Comparison of ENCODE assay signal across 17 cellular contexts in the genomic region with DNA sequence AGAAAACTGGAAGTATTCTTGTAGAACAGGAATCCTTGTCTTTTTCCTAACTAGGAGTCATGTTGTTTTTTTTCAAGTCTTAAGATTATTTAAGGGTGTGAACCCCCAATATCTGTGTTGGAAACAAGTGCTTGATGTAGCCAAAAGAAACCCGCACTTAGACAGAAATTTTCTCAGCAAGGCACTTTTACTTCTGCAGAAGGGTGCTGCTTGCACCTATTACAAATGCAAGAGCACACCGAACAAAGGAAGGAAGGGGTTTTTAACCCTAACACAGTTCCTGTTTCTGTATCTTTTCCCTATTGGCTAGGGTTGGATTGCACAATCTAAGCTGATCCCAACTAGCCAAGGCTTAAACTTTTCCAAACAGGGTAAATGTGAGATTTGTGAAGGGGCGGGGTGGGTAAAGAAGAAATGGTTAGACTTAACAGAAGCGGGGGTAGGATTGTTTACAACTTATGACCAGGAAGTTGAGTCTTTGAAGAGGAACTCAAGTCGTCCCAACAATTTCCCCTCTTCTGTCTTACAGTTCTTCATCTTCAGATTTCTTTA.
"Had no signal": no experiment of that assay in that cellular context is flagged by ENCODE, and none has a peak within 500 bp of the region (broad histone marks: within the 10 kb centered on the region; RNA-seq: fewer than 3 reads in every experiment).

No MANE protein-coding gene starts in this region.

- H3K27me3 Mint-ChIP-seq: activated CD4-positive, alpha-beta memory T cell treated with anti-CD3 and anti-CD28 coated beads, Interleukin-2, amount 10 ng/mL, durations not matched to agents 7 days and 5 days; activated naive CD4-positive, alpha-beta T cell treated with anti-CD3 and anti-CD28 coated beads, Interleukin-2, amount 10 ng/mL, durations not matched to agents 7 days and 5 days had no signal

- H3K36me3 ChIP-seq: prostate gland had no signal

- H3K27me3 ChIP-seq: cardiac muscle cell, right atrium auricular region, upper lobe of left lung had no signal

- H3K4me1 Mint-ChIP-seq: activated CD4-positive, alpha-beta memory T cell treated with anti-CD3 and anti-CD28 coated beads, Interleukin-2, amount 10 ng/mL, durations not matched to agents 7 days and 5 days; activated naive CD4-positive, alpha-beta T cell treated with anti-CD3 and anti-CD28 coated beads, Interleukin-2, amount 10 ng/mL, durations not matched to agents 7 days and 5 days; memory B cell had no signal

- H3K4me3 Mint-ChIP-seq: activated CD4-positive, alpha-beta memory T cell treated with anti-CD3 and anti-CD28 coated beads, Interleukin-2, amount 10 ng/mL, durations not matched to agents 7 days and 5 days; activated naive CD4-positive, alpha-beta T cell treated with anti-CD3 and anti-CD28 coated beads, Interleukin-2, amount 10 ng/mL, durations not matched to agents 7 days and 5 days; activated T-cell treated with anti-CD3 and anti-CD28 coated beads, Interleukin-2, amount 50 U/mL, for 72 hours; memory B cell; natural killer cell treated with Interleukin-12 subunit alpha and Interleukin-12 subunit beta and Interleukin-15 and Interleukin-18, amount 100 ng/mL, for 72 hours had no signal

- H3K27ac Mint-ChIP-seq: activated CD4-positive, alpha-beta memory T cell treated with anti-CD3 and anti-CD28 coated beads, Interleukin-2, amount 10 ng/mL, durations not matched to agents 7 days and 5 days; activated naive CD4-positive, alpha-beta T cell treated with anti-CD3 and anti-CD28 coated beads, Interleukin-2, amount 10 ng/mL, durations not matched to agents 7 days and 5 days; activated T-cell treated with anti-CD3 and anti-CD28 coated beads, Interleukin-2, amount 50 U/mL, for 72 hours; memory B cell; natural killer cell treated with Interleukin-12 subunit alpha and Interleukin-12 subunit beta and Interleukin-15 and Interleukin-18, amount 100 ng/mL, for 72 hours had no signal

- H3K9me3 ChIP-seq: prostate gland had no signal

- H3K4me1 ChIP-seq: heart left ventricle, prostate gland, right atrium auricular region, upper lobe of left lung had no signal

- DNase-seq: activated CD4-positive, alpha-beta memory T cell treated with anti-CD3 and anti-CD28 coated beads, Interleukin-2, amount 10 ng/mL, durations not matched to agents 7 days and 5 days; activated CD4-positive, alpha-beta T cell treated with anti-CD3 and anti-CD28 coated beads for 48 hours; activated effector memory CD4-positive, alpha-beta T cell treated with anti-CD3 and anti-CD28 coated beads, Interleukin-2, amount 50 U/mL, for 16 hours; activated naive CD4-positive, alpha-beta T cell treated with anti-CD3 and anti-CD28 coated beads, Interleukin-2, amount 10 ng/mL, durations not matched to agents 7 days and 5 days; activated T-cell treated with anti-CD3 and anti-CD28 coated beads, Interleukin-2, amount 50 U/mL, for 72 hours; cortex of kidney; heart left ventricle; left colon; stimulated activated CD4-positive, alpha-beta T cell treated with anti-CD3 and anti-CD28 coated beads, Interleukin-12 subunit alpha, Interleukin-12 subunit beta, amount 100 ng/mL, for 4 hours; stimulated activated CD4-positive, alpha-beta T cell treated with anti-CD3 and anti-CD28 coated beads, Interleukin-4, amount 100 ng/mL, for 4 hours; stimulated activated naive CD8-positive, alpha-beta T cell treated with anti-CD3 and anti-CD28 coated beads, Interleukin-15, Interleukin-2, amounts not matched to agents 100 U/mL and 50 U/mL, for 24 hours; upper lobe of left lung had no signal

- H3K27ac ChIP-seq: cardiac muscle cell, heart left ventricle, prostate gland, right atrium auricular region, upper lobe of left lung had no signal

- ATAC-seq: activated T-cell treated with anti-CD3 and anti-CD28 coated beads, Interleukin-2, amount 50 U/mL, for 72 hours; heart left ventricle; left colon; natural killer cell treated with Interleukin-12 subunit alpha and Interleukin-12 subunit beta and Interleukin-15 and Interleukin-18, amount 100 ng/mL, for 72 hours; stimulated activated naive CD8-positive, alpha-beta T cell treated with anti-CD3 and anti-CD28 coated beads, Interleukin-15, Interleukin-2, amounts not matched to agents 100 U/mL and 50 U/mL, for 24 hours had no signal

- H3K4me3 ChIP-seq: cardiac muscle cell, heart left ventricle, prostate gland, right atrium auricular region, upper lobe of left lung had no signal
